11 cellular contexts compared by ENCODE assay signal in the genomic region with DNA sequence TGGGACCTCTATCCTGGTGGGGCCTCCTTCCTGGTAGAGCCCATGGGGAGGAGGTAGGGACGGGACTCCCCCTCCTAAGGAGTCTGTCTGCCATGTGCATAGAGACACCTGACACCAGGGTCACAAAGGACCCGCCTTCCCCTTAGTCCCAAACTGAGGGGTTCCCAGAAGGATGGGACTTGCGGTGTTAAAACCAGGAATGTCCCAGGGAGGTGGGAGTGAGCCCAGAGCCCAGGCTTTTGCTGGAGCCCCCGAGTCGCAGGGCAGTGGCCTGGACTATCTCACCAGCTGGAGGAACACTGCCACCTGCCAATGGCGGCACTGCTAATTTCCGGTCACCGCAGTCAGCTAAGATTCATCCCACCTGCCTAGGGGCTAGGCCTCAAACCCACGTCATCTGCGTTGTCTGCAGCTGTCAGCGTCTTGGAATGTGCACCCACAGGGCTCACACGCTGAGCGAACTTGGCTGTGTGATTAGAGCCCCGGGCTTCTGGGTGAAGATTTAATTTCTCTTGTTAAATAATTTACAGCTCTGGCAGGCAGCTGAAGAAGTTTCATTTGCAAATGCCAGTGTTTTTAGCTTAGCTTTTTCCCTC. TPM values are rescaled to one million over a fixed set of nuclear protein-coding genes. Genes with fewer than 3 reads are reported as not detected.
DNase-seq lines count a peak whose midpoint lies in the region; ATAC-seq and TF ChIP-seq lines count a peak whose summit lies in the region.
"Had no signal": no experiment of that assay in that cellular context is flagged by ENCODE, and none has a peak within 500 bp of the region (broad histone marks: within the 10 kb centered on the region; RNA-seq: fewer than 3 reads in every experiment).

No MANE protein-coding gene starts in this region.

- peaks cover 12% of the 10 kb centered on the region for H3K4me1 ChIP-seq in hepatocyte (ENCODE audit: insufficient read depth)
- peaks cover 4% of the 10 kb centered on the region for H3K4me1 ChIP-seq in smooth muscle cell (ENCODE audit: low read depth)
- H3K4me1 ChIP-seq in ascending aorta: no peaks in the 10 kb centered on the region
- H3K4me1 ChIP-seq: testis had no signal

- no peaks in the 10 kb centered on the region for H3K79me2 ChIP-seq in hepatocyte
- H3K79me2 ChIP-seq in smooth muscle cell (ENCODE audit: low read depth): no peaks in the 10 kb centered on the region

- no peak overlapping the region for H2AFZ ChIP-seq in hepatocyte
- peak overlapping the region; percentile 49 for H2AFZ ChIP-seq in smooth muscle cell (ENCODE audit: low read depth)

- H3K27me3 ChIP-seq in hepatocyte (no peaks in the 10 kb centered on the region), smooth muscle cell (ENCODE audit: low read depth) (no peaks in the 10 kb centered on the region), ascending aorta (no peaks in the 10 kb centered on the region)
- H3K27me3 ChIP-seq: testis had no signal

- H3K9me2 ChIP-seq in hepatocyte (replicated peaks; ENCODE audit: insufficient read depth): no peaks in the 10 kb centered on the region

- peak; percentile 24 for DNase-seq in HFF-Myc (ENCODE audit: extremely low read depth, low read depth)
- peak; percentile 7 for DNase-seq in amniotic stem cell (lab: John Stamatoyannopoulos, UW)
- peak; percentile 71 for DNase-seq in hepatocyte (ENCODE audit: low spot score)
- no peak for DNase-seq in smooth muscle cell (lab: John Stamatoyannopoulos, UW; ENCODE audit: unreplicated experiment)
- DNase-seq in ascending aorta (ENCODE audit: low spot score in 2 of 2): no peak
- no peak for DNase-seq in omental fat pad (ENCODE audit: low spot score)
- DNase-seq: activated CD8-positive, alpha-beta T cell treated with anti-CD3 and anti-CD28 coated beads for 36 hours; NCI-H774; T-helper 2 cell; testis had no signal

- H3K4me3 ChIP-seq in HFF-Myc (replicated peaks; ENCODE audit: low read depth, low read length): no peak overlapping the region
- H3K4me3 ChIP-seq in hepatocyte: no peak overlapping the region
- H3K4me3 ChIP-seq in smooth muscle cell: no peak overlapping the region
- no peak overlapping the region for H3K4me3 ChIP-seq in ascending aorta
- H3K4me3 ChIP-seq: testis had no signal

- TF ChIP-seq CTCF in HFF-Myc (IDR thresholded peaks at IDR 0.05; ENCODE audit: low read depth, low read length, missing control alignments) (no peak), hepatocyte (IDR thresholded peaks at IDR 0.05; ENCODE audit: poor library complexity) (no peak), smooth muscle cell (IDR thresholded peaks at IDR 0.05; ENCODE audit: borderline replicate concordance, insufficient read depth, poor library complexity, severe bottlenecking) (no peak), ascending aorta (IDR thresholded peaks at IDR 0.05) (no peak), omental fat pad (IDR thresholded peaks at IDR 0.05) (no peak)

- peak overlapping the region; percentile 80 for H3K9ac ChIP-seq in smooth muscle cell (ENCODE audit: low read depth)

- no peaks in the 10 kb centered on the region for H4K20me1 ChIP-seq in hepatocyte (ENCODE audit: insufficient read depth, poor library complexity, severe bottlenecking)
- no peaks in the 10 kb centered on the region for H4K20me1 ChIP-seq in smooth muscle cell (ENCODE audit: low read depth)

- intact Hi-C loops in ascending aorta (cut with DNase I): no loop called here

- WGBS in hepatocyte (ENCODE audit: low lambda C conversion rate, missing lambda C conversion rate): 57% methylated on average over 14 of the region's 14 CpGs
- WGBS in smooth muscle cell (ENCODE audit: low lambda C conversion rate): 32% methylated on average over 14 of the region's 14 CpGs

- H3K4me2 ChIP-seq in hepatocyte (no peak overlapping the region), smooth muscle cell (peak overlapping the region; percentile 78)

- H3K9me3 ChIP-seq in hepatocyte (ENCODE audit: low read depth) (no peaks in the 10 kb centered on the region), smooth muscle cell (replicated peaks; ENCODE audit: low read depth) (no peaks in the 10 kb centered on the region), ascending aorta (no peaks in the 10 kb centered on the region)
- H3K9me3 ChIP-seq: testis had no signal

- ATAC-seq in HG02678 (IDR thresholded peaks at IDR 0.05; ENCODE audit: unreplicated experiment) (no peak), omental fat pad (ENCODE audit: low FRiP score) (no peak)
- ATAC-seq: activated CD8-positive, alpha-beta T cell treated with anti-CD3 and anti-CD28 coated beads for 36 hours had no signal

- peak overlapping the region; percentile 68 for H3K27ac ChIP-seq in hepatocyte
- peak overlapping the region; percentile 95 for H3K27ac ChIP-seq in smooth muscle cell (ENCODE audit: low read depth)
- no peak overlapping the region for H3K27ac ChIP-seq in ascending aorta
- H3K27ac ChIP-seq: testis had no signal

- peaks cover 4% of the 10 kb centered on the region for H3F3A ChIP-seq in smooth muscle cell (ENCODE audit: low read depth)

- no peaks in the 10 kb centered on the region for H3K36me3 ChIP-seq in hepatocyte (replicated peaks; ENCODE audit: insufficient read depth, low read depth)
- no peaks in the 10 kb centered on the region for H3K36me3 ChIP-seq in smooth muscle cell (ENCODE audit: low read depth)
- H3K36me3 ChIP-seq in ascending aorta: no peaks in the 10 kb centered on the region

RNA-seq across cellular contexts. Expression of a gene that starts 31.9 kb away (rescaled TPM):
- 21.9 and 30.8 TPM in 2 replicates for total RNA-seq in hepatocyte
- 28.7 and 38.2 TPM in 2 replicates for polyA plus RNA-seq in hepatocyte
- total RNA-seq in smooth muscle cell: 6.1 and 7.5 TPM in 2 replicates
- polyA plus RNA-seq in smooth muscle cell: 6.5 and 15.2 TPM in 2 replicates
- total RNA-seq in ascending aorta: 50.1 TPM
- total RNA-seq in omental fat pad: 10 to 100 TPM; 32.8 to 61.4 (median 45.7) TPM

Comparison
In these comparisons a context has a peak if more than half of its experiments do, and no peak if none do; other contexts are left out.
1. DNase-seq: peak in HFF-Myc (single experiment), amniotic stem cell (single experiment) and hepatocyte (single experiment); none in smooth muscle cell (single experiment), ascending aorta (0 of 2) and omental fat pad (single experiment).
2. H3K27ac ChIP-seq: peak in hepatocyte (single experiment) and smooth muscle cell (single experiment); none in ascending aorta (0 of 2).